In the genomic region with DNA sequence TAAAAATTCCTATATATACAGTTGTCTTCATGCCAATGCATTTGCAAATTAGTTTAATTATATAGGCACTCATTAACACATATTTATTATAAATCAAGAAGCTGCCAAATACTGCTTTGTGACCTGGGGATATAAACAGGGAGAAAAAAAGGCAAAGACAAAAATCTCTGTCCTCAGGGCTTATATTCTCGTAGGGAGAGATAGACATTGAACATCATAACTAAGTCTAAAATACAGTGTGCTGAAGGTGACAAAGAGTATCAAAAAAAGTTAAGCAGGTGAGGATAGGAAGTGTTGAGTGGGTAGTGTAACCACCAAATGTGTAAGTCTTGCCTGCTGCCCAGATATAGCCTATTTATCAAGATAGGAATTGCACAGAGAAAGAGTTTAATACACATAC, we compare ENCODE assay signal across 29 cellular contexts. TPM values are rescaled to one million over a fixed set of nuclear protein-coding genes. Genes with fewer than 3 reads are reported as not detected.
DNase-seq lines count a peak whose midpoint lies in the region; ATAC-seq, FAIRE-seq and TF ChIP-seq lines count a peak whose summit lies in the region.
"Had no signal": no experiment of that assay in that cellular context is flagged by ENCODE, and none has a peak within 500 bp of the region (broad histone marks: within the 10 kb centered on the region; RNA-seq: fewer than 3 reads in every experiment).

No MANE protein-coding gene starts in this region.

- no peaks in the 10 kb centered on the region for H3K79me2 ChIP-seq in K562 (ENCODE audit: control insufficient read depth, insufficient read depth, low read length)

- no peak overlapping the region for H3K27ac ChIP-seq in K562 (ENCODE audit: extremely low read depth, low read depth, low read length)
- H3K27ac ChIP-seq: 22Rv1; A549; BLaER1; BLaER1 treated with 17β-estradiol and CSF1 and Interleukin-3, amounts not matched to agents 10 nM and 100 nM; C4-2B had no signal

- no peak for FAIRE-seq in K562 (lab: Jason Lieb, UNC)
- FAIRE-seq: A204.1, A549, D721Med had no signal

- no peak overlapping the region for H2AFZ ChIP-seq in K562 (ENCODE audit: low read depth, low read length)

- H3K4me2 ChIP-seq in K562 (ENCODE audit: insufficient read depth, low read length), result no peak overlapping the region
- H3K4me2 ChIP-seq: A549; BLaER1; BLaER1 treated with 17β-estradiol and CSF1 and Interleukin-3, amounts not matched to agents 10 nM and 100 nM had no signal

- in situ Hi-C loops in K562 (cut with MboI), result no loop called here

- 67% methylated on average over 1 of the region's 1 CpG for WGBS in K562 (ENCODE audit: insufficient coverage, low coverage, missing lambda C conversion rate)

- no peaks in the 10 kb centered on the region for H3K4me1 ChIP-seq in K562 (replicated peaks in 1 of 2; ENCODE audit: control insufficient read depth in 2 of 2, insufficient read depth in 2 of 2, low read length in 2 of 2)
- H3K4me1 ChIP-seq: BE2C, BLaER1, Caco-2 had no signal

- no peaks in the 10 kb centered on the region for H3K36me3 ChIP-seq in K562 (ENCODE audit: control insufficient read depth, insufficient read depth, low read length)
- H3K36me3 ChIP-seq: BE2C; BLaER1; BLaER1 treated with 17β-estradiol and CSF1 and Interleukin-3, amounts not matched to agents 10 nM and 100 nM had no signal

- no peak for TF ChIP-seq POLR2A in K562 (conservative IDR thresholded peaks at IDR 0.05)

- no peak for DNase-seq in K562 (ENCODE audit: extremely low read depth in 1 of 4, low spot score in 3 of 4)
- no peak for DNase-seq in stimulated activated CD4-positive, alpha-beta T cell treated with anti-CD3 and anti-CD28 coated beads, Interleukin-4, amount 100 ng/mL, for 4 hours
- DNase-seq: 8988T; ACHN; AML-193; BE2C; C1 segment of cervical spinal cord; Caco-2; Calu3; CD4-positive, alpha-beta memory T cell; CD4-positive, alpha-beta T cell; CD4-positive, CD25-positive, alpha-beta regulatory T cell; CD8-positive, alpha-beta memory T cell; CD8-positive, alpha-beta T cell; COR-L47; DMS 273 treated with DMSO at 0.1 percent for 48 hours; DMS153; DMS53; DMS79; DMS79 treated with DMSO at 0.1 percent for 48 hours; DND-41; EL had no signal

- H3K9me1 ChIP-seq in K562 (ENCODE audit: control insufficient read depth, insufficient read depth, low read length), result no peaks in the 10 kb centered on the region

- no peak; the same call in 2 of the 3 replicates for ATAC-seq in K562
- ATAC-seq: A549; CD8-positive, alpha-beta T cell had no signal

- no peak for TF ChIP-seq CTCF in K562 (IDR thresholded peaks at IDR 0.05 in 2 of 3, conservative IDR thresholded peaks at IDR 0.05 in 1 of 3; ENCODE audit: insufficient read depth in 2 of 3, low read depth in 1 of 3, low read length in 3 of 3)

- no peak for TF ChIP-seq RAD21 in K562 (CRISPR knock-in tag; conservative IDR thresholded peaks at IDR 0.05 in 1 of 2, IDR thresholded peaks at IDR 0.05 in 1 of 2)

- intact Hi-C loops in K562 (cut with micrococcal nuclease), result no loop called here

- H3K4me3 ChIP-seq in K562, result no peak overlapping the region
- H3K4me3 ChIP-seq: A549; BLaER1; BLaER1 treated with 17β-estradiol and CSF1 and Interleukin-3, amounts not matched to agents 10 nM and 100 nM had no signal

- no peaks in the 10 kb centered on the region for H3K27me3 ChIP-seq in K562 (ENCODE audit: control insufficient read depth in 2 of 2, insufficient read depth in 2 of 2, low read length in 2 of 2)
- H3K27me3 ChIP-seq: BE2C; BLaER1; BLaER1 treated with 17β-estradiol and CSF1 and Interleukin-3, amounts not matched to agents 10 nM and 100 nM had no signal

- POLR2A ChIA-PET in K562 (lab: Yijun Ruan, JAX), result no interaction called here

- H3K9ac ChIP-seq in K562 (ENCODE audit: insufficient read depth in 1 of 2, low read depth in 2 of 2, low read length in 2 of 2), result no peak overlapping the region
- H3K9ac ChIP-seq: BLaER1; BLaER1 treated with 17β-estradiol and CSF1 and Interleukin-3, amounts not matched to agents 10 nM and 100 nM had no signal

- no peak for TF ChIP-seq EP300 in K562 (IDR thresholded peaks at IDR 0.05; ENCODE audit: low read length)

- no TSS peak for BruUV-seq in K562 (replicated peaks; lab: Mats Ljungman, UMichigan)

- H4K20me1 ChIP-seq in K562 (replicated peaks; ENCODE audit: control insufficient read depth, insufficient read depth, low read length), result no peaks in the 10 kb centered on the region
- H4K20me1 ChIP-seq: BLaER1; BLaER1 treated with 17β-estradiol and CSF1 and Interleukin-3, amounts not matched to agents 10 nM and 100 nM had no signal

- CTCF ChIA-PET in K562 (lab: Yijun Ruan, JAX; ENCODE audit: low intra/inter-chr PET ratio), result no interaction called here

- H3K9me3 ChIP-seq in K562 (replicated peaks; ENCODE audit: control insufficient read depth, insufficient read depth, low read depth, low read length), result no peaks in the 10 kb centered on the region
- H3K9me3 ChIP-seq: A549; BE2C; BLaER1; BLaER1 treated with 17β-estradiol and CSF1 and Interleukin-3, amounts not matched to agents 10 nM and 100 nM; Caco-2 had no signal

TF ChIP-seq in K562, 482 proteins besides CTCF, POLR2A, EP300 and RAD21:
- TF ChIP-seq, protein P1, sequence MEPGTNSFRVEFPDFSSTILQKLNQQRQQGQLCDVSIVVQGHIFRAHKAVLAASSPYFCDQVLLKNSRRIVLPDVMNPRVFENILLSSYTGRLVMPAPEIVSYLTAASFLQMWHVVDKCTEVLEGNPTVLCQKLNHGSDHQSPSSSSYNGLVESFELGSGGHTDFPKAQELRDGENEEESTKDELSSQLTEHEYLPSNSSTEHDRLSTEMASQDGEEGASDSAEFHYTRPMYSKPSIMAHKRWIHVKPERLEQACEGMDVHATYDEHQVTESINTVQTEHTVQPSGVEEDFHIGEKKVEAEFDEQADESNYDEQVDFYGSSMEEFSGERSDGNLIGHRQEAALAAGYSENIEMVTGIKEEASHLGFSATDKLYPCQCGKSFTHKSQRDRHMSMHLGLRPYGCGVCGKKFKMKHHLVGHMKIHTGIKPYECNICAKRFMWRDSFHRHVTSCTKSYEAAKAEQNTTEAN (CRISPR knock-in tag; IDR thresholded peaks at IDR 0.05), result no peak
- TF ChIP-seq ZNF79 (CRISPR knock-in tag; IDR thresholded peaks at IDR 0.05; ENCODE audit: low read depth), result peak; percentile 92
- no peak for TF ChIP-seq ZBTB1 (CRISPR knock-in tag; IDR thresholded peaks at IDR 0.05; ENCODE audit: borderline replicate concordance, low read depth)

RNA-seq across cellular contexts. Expression of a gene that starts 40.7 kb away (rescaled TPM):
- total RNA-seq in K562 (2011; cell fraction: chromatin; rRNA removed; ENCODE audit: low replicate concordance), result 26.5 and 119 TPM in 2 replicates
- 14.7 and 21.1 TPM in 2 replicates for total RNA-seq in K562 (2011; cell fraction: nucleolus; rRNA removed)
- total RNA-seq in K562 (2011; cell fraction: nucleoplasm; rRNA removed), result 31.2 and 48.0 TPM in 2 replicates
- total RNA-seq in K562 (2014; rRNA removed), result 14.9 and 20.2 TPM in 2 replicates
- 62.9 and 71.5 TPM in 2 replicates for total RNA-seq in K562 (2014; rRNA removed; fragmentation: Illumina TruSeq; extraction: Trizol)
- 32.1 and 33.0 TPM in 2 replicates for total RNA-seq in K562 (2015; rRNA removed; fragmentation: Illumina TruSeq; extraction: Trizol)
- total RNA-seq in K562 (2021), result 46.3 and 51.3 TPM in 2 replicates
- 49.7 and 69.3 TPM in 2 replicates for polyA plus RNA-seq in K562 (2011; rRNA removed)
- polyA plus RNA-seq in K562 (2011; cell fraction: cytosol; rRNA removed), result 5.4 and 9.4 TPM in 2 replicates
- 21.9 and 36.9 TPM in 2 replicates for polyA plus RNA-seq in K562 (2011; cell fraction: nucleus; rRNA removed)
- 33.2 and 65.1 TPM in 2 replicates for polyA plus RNA-seq in K562 (2012)
- polyA plus RNA-seq in K562 (2014; fragmentation: Illumina TruSeq; extraction: Trizol), result 33.5 and 35.9 TPM in 2 replicates
- polyA plus RNA-seq in K562 (2014; fragmentation: Nextera tagmentation; extraction: Ambion mirVana), result 100 to 1,000 TPM; 127 to 179 TPM
- 44.1 and 49.0 TPM in 2 replicates for polyA plus RNA-seq in K562 (2014; rRNA removed)
- polyA minus RNA-seq in K562 (2011; rRNA and poly(A)+ RNA removed), result 46.9 and 49.1 TPM in 2 replicates
- polyA minus RNA-seq in K562 (2011; cell fraction: cytosol; rRNA and poly(A)+ RNA removed), result 8.4 and 15.0 TPM in 2 replicates
- polyA minus RNA-seq in K562 (2011; cell fraction: nucleus; rRNA and poly(A)+ RNA removed), result 77.4 and 99.6 TPM in 2 replicates
